ENCODE assay signal across 1 cellular context in the genomic region with DNA sequence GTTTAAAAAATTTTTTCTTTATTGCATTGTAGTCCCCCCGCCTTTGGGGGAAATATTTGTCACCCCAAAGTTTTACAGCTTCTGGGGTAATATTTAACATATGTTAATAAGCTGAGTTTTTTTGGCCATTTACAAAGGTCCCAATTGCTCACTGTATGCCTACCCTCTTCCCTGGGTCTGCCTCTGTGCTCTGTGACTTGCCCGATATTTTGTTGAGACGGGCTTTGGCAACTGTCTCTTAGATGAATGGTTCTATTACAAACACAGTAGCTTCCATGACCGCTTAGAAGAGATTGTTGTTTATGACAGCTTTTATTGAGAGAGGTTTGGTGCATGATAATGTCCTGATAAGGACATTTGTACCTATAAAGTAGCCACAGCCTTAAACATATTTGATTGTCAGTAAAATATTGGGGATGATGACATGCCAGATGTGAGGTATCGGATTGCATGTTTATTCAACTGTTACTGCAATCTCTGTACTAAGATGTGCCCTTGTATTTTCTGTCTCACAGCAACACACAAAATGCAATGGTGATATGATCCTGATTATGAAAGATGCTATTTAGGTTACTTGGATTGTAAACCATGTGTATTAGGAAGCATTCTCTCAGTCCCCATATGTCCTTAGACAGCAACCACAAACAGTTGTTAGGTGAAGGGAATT.
TF ChIP-seq lines count a peak whose summit lies in the region.

No MANE protein-coding gene starts in this region.

TF ChIP-seq in HepG2, 621 proteins besides CTCF, POLR2A, EP300 and RAD21 (continued from another document):
- TF ChIP-seq, protein P1, sequence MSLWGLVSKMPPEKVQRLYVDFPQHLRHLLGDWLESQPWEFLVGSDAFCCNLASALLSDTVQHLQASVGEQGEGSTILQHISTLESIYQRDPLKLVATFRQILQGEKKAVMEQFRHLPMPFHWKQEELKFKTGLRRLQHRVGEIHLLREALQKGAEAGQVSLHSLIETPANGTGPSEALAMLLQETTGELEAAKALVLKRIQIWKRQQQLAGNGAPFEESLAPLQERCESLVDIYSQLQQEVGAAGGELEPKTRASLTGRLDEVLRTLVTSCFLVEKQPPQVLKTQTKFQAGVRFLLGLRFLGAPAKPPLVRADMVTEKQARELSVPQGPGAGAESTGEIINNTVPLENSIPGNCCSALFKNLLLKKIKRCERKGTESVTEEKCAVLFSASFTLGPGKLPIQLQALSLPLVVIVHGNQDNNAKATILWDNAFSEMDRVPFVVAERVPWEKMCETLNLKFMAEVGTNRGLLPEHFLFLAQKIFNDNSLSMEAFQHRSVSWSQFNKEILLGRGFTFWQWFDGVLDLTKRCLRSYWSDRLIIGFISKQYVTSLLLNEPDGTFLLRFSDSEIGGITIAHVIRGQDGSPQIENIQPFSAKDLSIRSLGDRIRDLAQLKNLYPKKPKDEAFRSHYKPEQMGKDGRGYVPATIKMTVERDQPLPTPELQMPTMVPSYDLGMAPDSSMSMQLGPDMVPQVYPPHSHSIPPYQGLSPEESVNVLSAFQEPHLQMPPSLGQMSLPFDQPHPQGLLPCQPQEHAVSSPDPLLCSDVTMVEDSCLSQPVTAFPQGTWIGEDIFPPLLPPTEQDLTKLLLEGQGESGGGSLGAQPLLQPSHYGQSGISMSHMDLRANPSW (CRISPR knock-in tag; IDR thresholded peaks at IDR 0.05; ENCODE audit: borderline replicate concordance), result no peak
